21 cellular contexts compared by ENCODE assay signal in the genomic region with DNA sequence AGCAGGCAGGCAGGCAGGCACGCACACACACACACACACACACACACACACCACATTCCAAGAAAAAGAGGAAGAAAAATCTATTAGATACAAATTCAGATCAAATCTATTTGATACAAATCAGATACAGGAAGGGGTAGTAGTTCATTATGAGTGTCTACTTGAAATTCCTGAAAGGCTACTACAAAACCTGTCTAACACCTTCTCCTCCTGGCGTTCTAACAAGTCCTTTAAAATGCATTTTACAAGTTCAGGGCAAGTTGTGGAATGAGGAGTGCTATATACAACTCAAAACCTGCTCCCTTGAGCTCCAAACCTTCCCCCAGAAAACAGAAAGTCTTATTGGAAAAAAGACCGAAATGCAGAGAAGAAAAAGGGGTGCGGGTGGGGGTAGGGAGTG. TPM values are rescaled to one million over a fixed set of nuclear protein-coding genes. Genes with fewer than 3 reads are reported as not detected.
DNase-seq lines count a peak whose midpoint lies in the region; ATAC-seq and TF ChIP-seq lines count a peak whose summit lies in the region.
"Had no signal": no experiment of that assay in that cellular context is flagged by ENCODE, and none has a peak within 500 bp of the region (broad histone marks: within the 10 kb centered on the region; RNA-seq: fewer than 3 reads in every experiment).

No MANE protein-coding gene starts in this region.

- H3K36me3 Mint-ChIP-seq in stimulated activated memory B cell treated with anti-CD40 and anti-IgM and Interleukin-4, amounts not matched to agents 10 μg/mL and 1 μg/mL and 100 μg/mL, for 72 hours = no peaks in the 10 kb centered on the region
- H3K36me3 Mint-ChIP-seq: activated naive CD8-positive, alpha-beta T cell treated with anti-CD3 and anti-CD28 coated beads, Interleukin-2, amount 10 ng/mL, durations not matched to agents 7 days and 5 days; stimulated activated effector memory CD8-positive, alpha-beta T cell treated with anti-CD3 and anti-CD28 coated beads, Interleukin-12 subunit alpha, Interleukin-12 subunit beta, amount 100 ng/mL, for 72 hours had no signal

- TF ChIP-seq CTCF in RWPE2 (IDR thresholded peaks at IDR 0.05; ENCODE audit: poor library complexity, severe bottlenecking) = no peak
- TF ChIP-seq CTCF in esophagus squamous epithelium (IDR thresholded peaks at IDR 0.05) = no peak

- DNase-seq in HPDE6-E6E7 (ENCODE audit: extremely low spot score) = peak; percentile 19
- DNase-seq in RWPE2 (ENCODE audit: low spot score) = no peak
- DNase-seq in esophagus squamous epithelium (lab: John Stamatoyannopoulos, UW) = no peak
- peak; percentile 40 for DNase-seq in renal cortical epithelial cell (ENCODE audit: low read depth)
- no peak for DNase-seq in ureter (ENCODE audit: low spot score)
- no peak for DNase-seq in T1000 (lab: John Stamatoyannopoulos, UW)
- DNase-seq: activated naive CD8-positive, alpha-beta T cell treated with anti-CD3 and anti-CD28 coated beads, Interleukin-2, amount 10 ng/mL, durations not matched to agents 7 days and 5 days; GOT3; KG1; NCI-H1092 treated with DMSO at 0.1 percent for 48 hours; retina; SJCRH30; upper lobe of left lung had no signal

- no peak overlapping the region for H3K27ac Mint-ChIP-seq in stimulated activated memory B cell treated with anti-CD40 and anti-IgM and Interleukin-4, amounts not matched to agents 10 μg/mL and 1 μg/mL and 100 μg/mL, for 72 hours
- H3K27ac Mint-ChIP-seq: activated naive CD8-positive, alpha-beta T cell treated with anti-CD3 and anti-CD28 coated beads, Interleukin-2, amount 10 ng/mL, durations not matched to agents 7 days and 5 days; brain; CD8-positive, alpha-beta memory T cell; mesothelial cell of epicardium; neural progenitor cell; stimulated activated effector memory CD8-positive, alpha-beta T cell treated with anti-CD3 and anti-CD28 coated beads, Interleukin-12 subunit alpha, Interleukin-12 subunit beta, amount 100 ng/mL, for 72 hours had no signal

- H3K36me3 ChIP-seq in RWPE2 (ENCODE audit: low read depth) = no peaks in the 10 kb centered on the region; the same call in 1 of the 2 replicates
- no peaks in the 10 kb centered on the region for H3K36me3 ChIP-seq in esophagus squamous epithelium
- H3K36me3 ChIP-seq: neural progenitor cell, SJCRH30, upper lobe of left lung had no signal

- no peak for TF ChIP-seq POLR2A in esophagus squamous epithelium (IDR thresholded peaks at IDR 0.05)

- no peaks in the 10 kb centered on the region for H3K27me3 Mint-ChIP-seq in stimulated activated memory B cell treated with anti-CD40 and anti-IgM and Interleukin-4, amounts not matched to agents 10 μg/mL and 1 μg/mL and 100 μg/mL, for 72 hours
- H3K27me3 Mint-ChIP-seq: activated naive CD8-positive, alpha-beta T cell treated with anti-CD3 and anti-CD28 coated beads, Interleukin-2, amount 10 ng/mL, durations not matched to agents 7 days and 5 days; brain; CD8-positive, alpha-beta memory T cell had no signal

- intact Hi-C loops in esophagus squamous epithelium (cut with DNase I) = no loop called here

- H3K4me3 ChIP-seq in RWPE2 (ENCODE audit: severe bottlenecking) (no peak overlapping the region), esophagus squamous epithelium (peak overlapping the region; percentile 21 to 54 (median 40))
- H3K4me3 ChIP-seq: neural progenitor cell, SJCRH30, upper lobe of left lung had no signal

- H3K9me3 Mint-ChIP-seq in stimulated activated memory B cell treated with anti-CD40 and anti-IgM and Interleukin-4, amounts not matched to agents 10 μg/mL and 1 μg/mL and 100 μg/mL, for 72 hours = no peaks in the 10 kb centered on the region
- H3K9me3 Mint-ChIP-seq: activated naive CD8-positive, alpha-beta T cell treated with anti-CD3 and anti-CD28 coated beads, Interleukin-2, amount 10 ng/mL, durations not matched to agents 7 days and 5 days had no signal

- no peaks in the 10 kb centered on the region for H3K9me3 ChIP-seq in RWPE2 (ENCODE audit: severe bottlenecking)
- H3K9me3 ChIP-seq in esophagus squamous epithelium = peaks cover 0 to 3% (median 0%) of the 10 kb centered on the region in 3 donors
- H3K9me3 ChIP-seq: SJCRH30, upper lobe of left lung had no signal

- H3K4me3 Mint-ChIP-seq in stimulated activated memory B cell treated with anti-CD40 and anti-IgM and Interleukin-4, amounts not matched to agents 10 μg/mL and 1 μg/mL and 100 μg/mL, for 72 hours = no peak overlapping the region
- H3K4me3 Mint-ChIP-seq: activated naive CD8-positive, alpha-beta T cell treated with anti-CD3 and anti-CD28 coated beads, Interleukin-2, amount 10 ng/mL, durations not matched to agents 7 days and 5 days; brain; CD8-positive, alpha-beta memory T cell; mesothelial cell of epicardium; neural progenitor cell; stimulated activated effector memory CD8-positive, alpha-beta T cell treated with anti-CD3 and anti-CD28 coated beads, Interleukin-12 subunit alpha, Interleukin-12 subunit beta, amount 100 ng/mL, for 72 hours had no signal

- H3K27me3 ChIP-seq in RWPE2 (ENCODE audit: insufficient read depth, poor library complexity, severe bottlenecking) (no peaks in the 10 kb centered on the region), esophagus squamous epithelium (no peaks in the 10 kb centered on the region)
- H3K27me3 ChIP-seq: neural progenitor cell, SJCRH30, upper lobe of left lung had no signal

- H3K4me1 ChIP-seq in RWPE2 (ENCODE audit: insufficient read depth, poor library complexity, severe bottlenecking) = peaks cover 33% of the 10 kb centered on the region
- H3K4me1 ChIP-seq in esophagus squamous epithelium = peaks cover 5 to 46% (median 13%) of the 10 kb centered on the region in 3 donors
- H3K4me1 ChIP-seq: SJCRH30 had no signal

- WGBS in esophagus squamous epithelium, 2 donors = 30 to 51% methylated on average over 4 of the region's 4 CpGs

- no peaks in the 10 kb centered on the region for H3K4me1 Mint-ChIP-seq in stimulated activated memory B cell treated with anti-CD40 and anti-IgM and Interleukin-4, amounts not matched to agents 10 μg/mL and 1 μg/mL and 100 μg/mL, for 72 hours
- H3K4me1 Mint-ChIP-seq: activated naive CD8-positive, alpha-beta T cell treated with anti-CD3 and anti-CD28 coated beads, Interleukin-2, amount 10 ng/mL, durations not matched to agents 7 days and 5 days; CD8-positive, alpha-beta memory T cell; stimulated activated effector memory CD8-positive, alpha-beta T cell treated with anti-CD3 and anti-CD28 coated beads, Interleukin-12 subunit alpha, Interleukin-12 subunit beta, amount 100 ng/mL, for 72 hours had no signal

- ATAC-seq in RWPE2 (ENCODE audit: low read depth) (peak; percentile 66), HG03469 (IDR thresholded peaks at IDR 0.05; ENCODE audit: unreplicated experiment) (no peak)
- no peak for ATAC-seq in stimulated activated memory B cell treated with anti-CD40 and anti-IgM and Interleukin-4, amounts not matched to agents 10 μg/mL and 1 μg/mL and 100 μg/mL, for 72 hours

- H3K27ac ChIP-seq in RWPE2 (ENCODE audit: poor library complexity, severe bottlenecking) (peak overlapping the region; percentile 47), esophagus squamous epithelium (peak overlapping the region; percentile 77 to 89 (median 86))
- H3K27ac ChIP-seq: neural progenitor cell, SJCRH30 had no signal

RNA-seq across cellular contexts. Expression of a gene that starts 0.5 kb away (rescaled TPM):
- 10 to 100 TPM; 33.5 to 73.6 (median 61.0) TPM for total RNA-seq in esophagus squamous epithelium
- 10.9 and 18.9 TPM in 2 replicates for total RNA-seq in renal cortical epithelial cell
- total RNA-seq in ureter = 79.3 TPM
- total RNA-seq: OCI-LY7 had no signal

Comparison
In these comparisons a context has a peak if more than half of its experiments do, and no peak if none do; other contexts are left out.
1. DNase-seq: peak in HPDE6-E6E7 (single experiment) and renal cortical epithelial cell (single experiment); none in RWPE2 (single experiment), esophagus squamous epithelium (single experiment), ureter (single experiment) and T1000 (single experiment).